9 cellular contexts compared by ENCODE assay signal in genomic region chr6:121434037-121434770, GRCh38. TPM values are rescaled to one million over a fixed set of nuclear protein-coding genes. Genes with fewer than 3 reads are reported as not detected.
DNase-seq lines count a peak whose midpoint lies in the region; ATAC-seq, FAIRE-seq and TF ChIP-seq lines count a peak whose summit lies in the region.
"Had no signal": no experiment of that assay in that cellular context is flagged by ENCODE, and none has a peak within 500 bp of the region (broad histone marks: within the 10 kb centered on the region; RNA-seq: fewer than 3 reads in every experiment).

No MANE protein-coding gene starts in this region.

- ATAC-seq in upper lobe of right lung, result no peak
- no peak for ATAC-seq in GM21381 (IDR thresholded peaks at IDR 0.05; ENCODE audit: unreplicated experiment)
- ATAC-seq: activated CD8-positive, alpha-beta T cell treated with anti-CD3 and anti-CD28 coated beads for 36 hours had no signal

- CTCF ChIA-PET in A673 (lab: Charles Lee), result no interaction called here
- CTCF ChIA-PET in endothelial cell of umbilical vein (lab: Charles Lee), result interaction anchor here (1.5 to 6.3 kb wide), 4 partner anchors 88 to 750 kb away, joined by 5 to 108 read pairs (median 63); no protein-coding TSS in a partner anchor

- no peaks in the 10 kb centered on the region for H3K9me1 ChIP-seq in endothelial cell of umbilical vein (replicated peaks; ENCODE audit: control insufficient read depth, extremely low read depth, insufficient read depth, low read length)

- no peak overlapping the region for H3K27ac ChIP-seq in A673 (ENCODE audit: low read depth, low read length, poor library complexity, severe bottlenecking)
- peak overlapping the region; percentile 98 for H3K27ac ChIP-seq in HUES48 (ENCODE audit: low read depth, low read length)
- H3K27ac ChIP-seq in endothelial cell of umbilical vein (ENCODE audit: insufficient read depth, low read depth, low read length), result no peak overlapping the region
- no peak overlapping the region for H3K27ac ChIP-seq in MM.1S (ENCODE audit: low read length)
- H3K27ac ChIP-seq in substantia nigra (ENCODE audit: low read depth, low read length, poor library complexity, severe bottlenecking), result no peak overlapping the region
- no peak overlapping the region for H3K27ac ChIP-seq in upper lobe of right lung

- no peak for FAIRE-seq in endothelial cell of umbilical vein (lab: Jason Lieb, UNC)

- TF ChIP-seq POLR2A in endothelial cell of umbilical vein (IDR thresholded peaks at IDR 0.05; ENCODE audit: low read depth, low read length), result no peak

- H3K4me2 ChIP-seq in endothelial cell of umbilical vein (ENCODE audit: insufficient read depth, low read length), result no peak overlapping the region
- no peak overlapping the region for H3K4me2 ChIP-seq in MM.1S (ENCODE audit: low read depth, low read length)

- peaks cover 40% of the 10 kb centered on the region for H3K79me2 ChIP-seq in endothelial cell of umbilical vein (ENCODE audit: control insufficient read depth, insufficient read depth, low read length)
- H3K79me2 ChIP-seq in MM.1S (ENCODE audit: low read length), result peaks cover 15% of the 10 kb centered on the region

- no peak overlapping the region for H3K9ac ChIP-seq in HUES48 (ENCODE audit: low read depth, low read length)
- H3K9ac ChIP-seq in endothelial cell of umbilical vein (replicated peaks; ENCODE audit: extremely low read depth, insufficient read depth, low read length), result no peak overlapping the region
- no peak overlapping the region for H3K9ac ChIP-seq in MM.1S (ENCODE audit: low read length)

- POLR2A ChIA-PET in A673 (lab: Charles Lee; ENCODE audit: low non-redundant PET), result no interaction called here
- POLR2A ChIA-PET in endothelial cell of umbilical vein (lab: Charles Lee), result interaction anchor here (0.7 kb wide), 1 partner anchor 109 kb away, joined by 4 read pairs; no protein-coding TSS in a partner anchor

- H3K4me3 ChIP-seq in A673 (ENCODE audit: low read depth, low read length, poor library complexity, severe bottlenecking), result no peak overlapping the region
- H3K4me3 ChIP-seq in HUES48 (ENCODE audit: low read depth, low read length), result peak overlapping the region; percentile 87; the same call in 1 of the 2 replicates
- no peak overlapping the region for H3K4me3 ChIP-seq in endothelial cell of umbilical vein (replicated peaks in 1 of 3; ENCODE audit: insufficient read depth in 1 of 3, low read depth in 1 of 3, low read length in 3 of 3)
- H3K4me3 ChIP-seq in MM.1S (ENCODE audit: low read length), result no peak overlapping the region
- no peak overlapping the region for H3K4me3 ChIP-seq in upper lobe of right lung

- TF ChIP-seq CTCF in A673 (conservative IDR thresholded peaks at IDR 0.05; ENCODE audit: low read depth, low read length), result peak; percentile 22; the same call in 1 of the 2 replicates
- TF ChIP-seq CTCF in endothelial cell of umbilical vein (IDR thresholded peaks at IDR 0.05; ENCODE audit: extremely low read depth in 1 of 2, insufficient read depth in 1 of 2, low read depth in 1 of 2, low read length in 2 of 2), result no peak
- TF ChIP-seq CTCF in MM.1S (IDR thresholded peaks at IDR 0.05; ENCODE audit: low read length), result no peak
- no peak for TF ChIP-seq CTCF in upper lobe of right lung (IDR thresholded peaks at IDR 0.05)

- H2AFZ ChIP-seq in endothelial cell of umbilical vein (ENCODE audit: low read depth, low read length) (peak overlapping the region; percentile 23), MM.1S (ENCODE audit: low read length) (no peak overlapping the region)

- H3K4me1 ChIP-seq in A673 (ENCODE audit: insufficient read depth, low read length, poor library complexity, severe bottlenecking) (peaks cover 38% of the 10 kb centered on the region), HUES48 (ENCODE audit: control insufficient read depth, insufficient read depth, low read length) (peaks cover 29% of the 10 kb centered on the region), endothelial cell of umbilical vein (ENCODE audit: control insufficient read depth, extremely low read depth, insufficient read depth, low read length) (peaks cover 13% of the 10 kb centered on the region), MM.1S (ENCODE audit: low read length) (peaks cover 5% of the 10 kb centered on the region; the same call in 1 of the 2 replicates), upper lobe of right lung (peaks cover 3% of the 10 kb centered on the region)

- no peaks in the 10 kb centered on the region for H3F3A ChIP-seq in MM.1S (ENCODE audit: insufficient read depth, low read length)

- no peak for DNase-seq in A673 (ENCODE audit: low spot score)
- DNase-seq in endothelial cell of umbilical vein (ENCODE audit: low read depth, low spot score), result no peak
- peak; percentile 67 for DNase-seq in myocyte (ENCODE audit: low read depth)
- no peak for DNase-seq in MM.1S
- DNase-seq in substantia nigra (lab: John Stamatoyannopoulos, UW), result no peak
- DNase-seq in upper lobe of right lung, result no peak
- DNase-seq: activated CD8-positive, alpha-beta T cell treated with anti-CD3 and anti-CD28 coated beads for 36 hours had no signal

- H4K20me1 ChIP-seq in endothelial cell of umbilical vein (replicated peaks; ENCODE audit: control insufficient read depth, extremely low read depth, insufficient read depth, low read length) (no peaks in the 10 kb centered on the region), MM.1S (ENCODE audit: insufficient read depth, low read length) (no peaks in the 10 kb centered on the region)

- dilution Hi-C loops in endothelial cell of umbilical vein (cut with MboI; ENCODE audit: extremely low pct_ligation_motif_present, low sequenced_read_pairs), result loop anchor here (10.0 kb wide), 1 partner anchor 231 kb away; no protein-coding TSS in a partner anchor

- no peaks in the 10 kb centered on the region for H3K36me3 ChIP-seq in A673 (ENCODE audit: insufficient read depth, low read length, poor library complexity, severe bottlenecking)
- H3K36me3 ChIP-seq in HUES48 (ENCODE audit: control insufficient read depth, insufficient read depth, low read length), result peaks cover 8% of the 10 kb centered on the region; the same call in 1 of the 2 replicates
- no peaks in the 10 kb centered on the region for H3K36me3 ChIP-seq in endothelial cell of umbilical vein (ENCODE audit: control insufficient read depth in 2 of 2, extremely low read depth in 1 of 2, insufficient read depth in 2 of 2, low read length in 2 of 2)
- no peaks in the 10 kb centered on the region for H3K36me3 ChIP-seq in MM.1S (replicated peaks; ENCODE audit: insufficient read depth, low read length)
- H3K36me3 ChIP-seq in upper lobe of right lung, result no peaks in the 10 kb centered on the region

- H3K27me3 ChIP-seq in A673 (replicated peaks; ENCODE audit: insufficient read depth, low read depth, low read length, poor library complexity), result no peaks in the 10 kb centered on the region
- H3K27me3 ChIP-seq in HUES48 (ENCODE audit: control insufficient read depth, insufficient read depth, low read length), result no peaks in the 10 kb centered on the region
- H3K27me3 ChIP-seq in endothelial cell of umbilical vein (ENCODE audit: control insufficient read depth in 2 of 2, insufficient read depth in 2 of 2, low read length in 2 of 2), result no peaks in the 10 kb centered on the region
- no peaks in the 10 kb centered on the region for H3K27me3 ChIP-seq in MM.1S (replicated peaks; ENCODE audit: insufficient read depth, low read length)
- H3K27me3 ChIP-seq in upper lobe of right lung, result peaks cover 5% of the 10 kb centered on the region

- H3K9me3 ChIP-seq in A673 (ENCODE audit: low read depth, low read length, poor library complexity, severe bottlenecking) (no peaks in the 10 kb centered on the region), HUES48 (ENCODE audit: control insufficient read depth, insufficient read depth, low read length) (no peaks in the 10 kb centered on the region), endothelial cell of umbilical vein (replicated peaks; ENCODE audit: control insufficient read depth, insufficient read depth, low read length) (no peaks in the 10 kb centered on the region), MM.1S (replicated peaks; ENCODE audit: insufficient read depth, low read length) (no peaks in the 10 kb centered on the region), upper lobe of right lung (no peaks in the 10 kb centered on the region)

- BruUV-seq in A673 (replicated peaks; lab: Mats Ljungman, UMichigan), result no TSS peak
- BruUV-seq in endothelial cell of umbilical vein (replicated peaks; lab: Mats Ljungman, UMichigan), result no TSS peak

- intact Hi-C loops in A673 (cut with micrococcal nuclease; ENCODE audit: unreplicated experiment) (loop anchor here (2.0 to 10.0 kb wide), 5 partner anchors 125 to 1101 kb away; no protein-coding TSS in a partner anchor), endothelial cell of umbilical vein (cut with micrococcal nuclease) (loop anchor here (10.0 kb wide), 3 partner anchors 291 to 1101 kb away; no protein-coding TSS in a partner anchor), upper lobe of right lung (cut with DNase I) (no loop called here)

- no peaks in the 10 kb centered on the region for H3K9me2 ChIP-seq in MM.1S (replicated peaks; ENCODE audit: insufficient read depth, low read length)

TF ChIP-seq in endothelial cell of umbilical vein, 7 proteins besides CTCF, POLR2A, EP300 and RAD21 (continues in another document):
- TF ChIP-seq, protein P1, sequence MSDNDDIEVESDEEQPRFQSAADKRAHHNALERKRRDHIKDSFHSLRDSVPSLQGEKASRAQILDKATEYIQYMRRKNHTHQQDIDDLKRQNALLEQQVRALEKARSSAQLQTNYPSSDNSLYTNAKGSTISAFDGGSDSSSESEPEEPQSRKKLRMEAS (IDR thresholded peaks at IDR 0.05; ENCODE audit: insufficient read depth, insufficient read length), result no peak
- TF ChIP-seq MYC (IDR thresholded peaks at IDR 0.05; ENCODE audit: low read depth, low read length), result no peak
- TF ChIP-seq EZH2 (IDR thresholded peaks at IDR 0.05; ENCODE audit: borderline replicate concordance, low read depth, low read length, severe bottlenecking), result no peak
- TF ChIP-seq GATA2 (IDR thresholded peaks at IDR 0.05; ENCODE audit: insufficient read depth, insufficient read length, low read depth, low read length), result no peak
- no peak for TF ChIP-seq JUN (IDR thresholded peaks at IDR 0.05; ENCODE audit: borderline replicate concordance, insufficient read depth, insufficient read length, low read depth)
- TF ChIP-seq FOS (IDR thresholded peaks at IDR 0.05; ENCODE audit: borderline replicate concordance, insufficient read depth, low read length), result no peak

RNA-seq across cellular contexts. Expression of gene GJA1, which starts 1.2 kb away (rescaled TPM):
- 98.5 and 120 TPM in 2 replicates for total RNA-seq in A673 (2021)
- total RNA-seq in endothelial cell of umbilical vein, result 235 and 288 TPM in 2 replicates
- polyA plus RNA-seq in endothelial cell of umbilical vein, result 155 and 185 TPM in 2 replicates
- 164 and 180 TPM in 2 replicates for polyA plus RNA-seq in endothelial cell of umbilical vein (2011; cell fraction: cytosol; rRNA removed)
- polyA plus RNA-seq in endothelial cell of umbilical vein (2011; cell fraction: nucleus; rRNA removed), result 150 and 213 TPM in 2 replicates
- 411 and 451 TPM in 2 replicates for polyA plus RNA-seq in endothelial cell of umbilical vein (2012)
- polyA minus RNA-seq in endothelial cell of umbilical vein, result 426 and 450 TPM in 2 replicates
- not detected for polyA minus RNA-seq in endothelial cell of umbilical vein (2011; cell fraction: cytosol; rRNA and poly(A)+ RNA removed)
- polyA minus RNA-seq in endothelial cell of umbilical vein (2011; cell fraction: nucleus; rRNA and poly(A)+ RNA removed), result 173 and 254 TPM in 2 replicates
- 3.3 and 4.0 TPM in 2 replicates for total RNA-seq in myocyte
- 8.6 TPM for polyA plus RNA-seq in myocyte (2012)
- total RNA-seq in upper lobe of right lung, result 127 TPM

Comparison
In these comparisons a context has a peak if more than half of its experiments do, and no peak if none do; other contexts are left out.
1. RNA of gene GJA1, which starts 1.2 kb away (total RNA-seq): 235 to 288 TPM in endothelial cell of umbilical vein, 127 TPM in upper lobe of right lung (single experiment) and 98.5 to 120 TPM in A673; 3.3 to 4.0 TPM in myocyte; every median in the first group is over 10 times any median in the second.